14 cellular contexts compared by ENCODE assay signal in genomic region chr4:158861281-158861680, GRCh38.
DNase-seq lines count a peak whose midpoint lies in the region; ATAC-seq lines count a peak whose summit lies in the region.
"Had no signal": no experiment of that assay in that cellular context is flagged by ENCODE, and none has a peak within 500 bp of the region (broad histone marks: within the 10 kb centered on the region; RNA-seq: fewer than 3 reads in every experiment).

No MANE protein-coding gene starts in this region.

- CTCF ChIA-PET in activated CD8-positive, alpha-beta memory T cell treated with anti-CD3 and anti-CD28 coated beads, Interleukin-2, amount 10 ng/mL, durations not matched to agents 7 days and 5 days (lab: Charles Lee), result interaction anchor here (1.1 to 2.8 kb wide), 6 partner anchors 9 to 317 kb away, joined by 3 to 14 read pairs (median 3); no protein-coding TSS in a partner anchor

- H3K27ac Mint-ChIP-seq in activated CD8-positive, alpha-beta memory T cell treated with anti-CD3 and anti-CD28 coated beads, Interleukin-2, amount 10 ng/mL, durations not matched to agents 7 days and 5 days, result peak overlapping the region; percentile 50
- H3K27ac Mint-ChIP-seq: activated naive CD4-positive, alpha-beta T cell treated with anti-CD3 and anti-CD28 coated beads, Interleukin-2, amount 50 U/mL, for 72 hours had no signal

- H3K4me1 Mint-ChIP-seq in activated CD8-positive, alpha-beta memory T cell treated with anti-CD3 and anti-CD28 coated beads, Interleukin-2, amount 10 ng/mL, durations not matched to agents 7 days and 5 days, result peaks cover 21% of the 10 kb centered on the region
- H3K4me1 Mint-ChIP-seq: CD4-positive, alpha-beta memory T cell had no signal

- DNase-seq in activated CD8-positive, alpha-beta memory T cell treated with anti-CD3 and anti-CD28 coated beads, Interleukin-2, amount 10 ng/mL, durations not matched to agents 7 days and 5 days, result no peak
- DNase-seq in activated CD8-positive, alpha-beta memory T cell treated with anti-CD3 and anti-CD28 coated beads for 24 hours, result no peak
- no peak for DNase-seq in activated effector memory CD4-positive, alpha-beta T cell treated with anti-CD3 and anti-CD28 coated beads, Interleukin-2, amount 50 U/mL, for 16 hours
- no peak for DNase-seq in activated CD4-positive, CD25-positive, alpha-beta regulatory T cell (lab: John Stamatoyannopoulos, UW)
- DNase-seq in activated CD4-positive, alpha-beta T cell treated with anti-CD3 and anti-CD28 coated beads, Interleukin-2, amount 50 U/mL, for 1 hour, result no peak
- no peak for DNase-seq in stimulated activated CD4-positive, alpha-beta T cell treated with anti-CD3 and anti-CD28 coated beads, Interleukin-4, amount 100 ng/mL, for 1 hour
- DNase-seq: CD4-positive, alpha-beta memory T cell; foreskin fibroblast; NCI-H1048; occipital lobe; spleen had no signal

- peaks cover 34% of the 10 kb centered on the region for H3K36me3 Mint-ChIP-seq in activated CD8-positive, alpha-beta memory T cell treated with anti-CD3 and anti-CD28 coated beads, Interleukin-2, amount 10 ng/mL, durations not matched to agents 7 days and 5 days

- peak overlapping the region; percentile 9 for H3K4me3 Mint-ChIP-seq in activated CD8-positive, alpha-beta memory T cell treated with anti-CD3 and anti-CD28 coated beads, Interleukin-2, amount 10 ng/mL, durations not matched to agents 7 days and 5 days
- H3K4me3 Mint-ChIP-seq: CD4-positive, alpha-beta memory T cell had no signal

- no peak for ATAC-seq in activated CD8-positive, alpha-beta memory T cell treated with anti-CD3 and anti-CD28 coated beads, Interleukin-2, amount 10 ng/mL, durations not matched to agents 7 days and 5 days
- ATAC-seq in HG02642 (IDR thresholded peaks at IDR 0.05; ENCODE audit: poor library complexity, unreplicated experiment) (peak; percentile 56), HG03354 (IDR thresholded peaks at IDR 0.05; ENCODE audit: poor library complexity, severe bottlenecking, unreplicated experiment) (peak; percentile 71)

- H3K27me3 Mint-ChIP-seq in activated CD8-positive, alpha-beta memory T cell treated with anti-CD3 and anti-CD28 coated beads, Interleukin-2, amount 10 ng/mL, durations not matched to agents 7 days and 5 days, result no peaks in the 10 kb centered on the region
- H3K27me3 Mint-ChIP-seq: CD4-positive, alpha-beta memory T cell had no signal

- no peaks in the 10 kb centered on the region for H3K9me3 Mint-ChIP-seq in activated CD8-positive, alpha-beta memory T cell treated with anti-CD3 and anti-CD28 coated beads, Interleukin-2, amount 10 ng/mL, durations not matched to agents 7 days and 5 days (ENCODE audit: low read depth)
- H3K9me3 Mint-ChIP-seq: activated naive CD4-positive, alpha-beta T cell treated with anti-CD3 and anti-CD28 coated beads, Interleukin-2, amount 50 U/mL, for 72 hours; CD4-positive, alpha-beta memory T cell had no signal
